8 cellular contexts compared by ENCODE assay signal in genomic region chr11:74171630-74172465, GRCh38. TPM values are rescaled to one million over a fixed set of nuclear protein-coding genes. Genes with fewer than 3 reads are reported as not detected.
DNase-seq lines count a peak whose midpoint lies in the region; ATAC-seq, FAIRE-seq and TF ChIP-seq lines count a peak whose summit lies in the region.

No MANE protein-coding gene starts in this region.

- in situ Hi-C loops in astrocyte of the spinal cord (cut with HindIII; ENCODE audit: low sequenced_read_pairs) (no loop called here), HepG2 (cut with HindIII; ENCODE audit: extremely low pct_ligation_motif_present, low pct_unique_long_range_greater_than_20kb) (loop anchor here (25.0 kb wide), 1 partner anchor 210 kb away; the partner anchor contains the start of gene DNAJB13)

- H3K9me3 ChIP-seq in cardiac muscle cell (ENCODE audit: low read depth): no peaks in the 10 kb centered on the region
- no peaks in the 10 kb centered on the region for H3K9me3 ChIP-seq in HepG2 (ENCODE audit: low read length)

- H3K36me3 Mint-ChIP-seq in T-helper 2 cell treated with Interferon-gamma antibody and Interleukin-4, amounts not matched to agents 5 μg/mL and 100 μg/mL, for 36 hours (ENCODE audit: low read depth): peaks cover 12% of the 10 kb centered on the region

- no peaks in the 10 kb centered on the region for H3K9me3 Mint-ChIP-seq in T-helper 2 cell treated with Interferon-gamma antibody and Interleukin-4, amounts not matched to agents 5 μg/mL and 100 μg/mL, for 36 hours

- H3K27ac ChIP-seq in cardiac muscle cell (peak overlapping the region; percentile 85), HepG2 (ENCODE audit: extremely low read length, insufficient read depth, low read length) (peak overlapping the region; percentile 75), urinary bladder (ENCODE audit: low read depth) (peak overlapping the region; percentile 73)

- no peak for TF ChIP-seq RAD21 in HepG2 (CRISPR knock-in tag; IDR thresholded peaks at IDR 0.05)

- peaks cover 61% of the 10 kb centered on the region for H3K79me2 ChIP-seq in HepG2 (ENCODE audit: insufficient read depth, low read length)

- peaks cover 10% of the 10 kb centered on the region for H3K4me1 Mint-ChIP-seq in T-helper 2 cell treated with Interferon-gamma antibody and Interleukin-4, amounts not matched to agents 5 μg/mL and 100 μg/mL, for 36 hours (ENCODE audit: low read depth)

- no peak for ATAC-seq in HepG2
- ATAC-seq in HG03442 (IDR thresholded peaks at IDR 0.05; ENCODE audit: unreplicated experiment): no peak

- DNase-seq in cardiac muscle cell (ENCODE audit: low read depth in 1 of 2, low spot score in 1 of 2): no peak
- no peak for DNase-seq in cardiac septum (ENCODE audit: low spot score)
- peak; percentile 5 for DNase-seq in astrocyte of the spinal cord (ENCODE audit: low read depth, low spot score)
- DNase-seq in HepG2 (ENCODE audit: low spot score): no peak
- DNase-seq in iPS-NIHi11 (ENCODE audit: low spot score): no peak
- no peak for DNase-seq in T-helper 2 cell treated with Interferon-gamma antibody and Interleukin-4, amounts not matched to agents 5 μg/mL and 100 μg/mL, for 36 hours (ENCODE audit: low spot score)

- intact Hi-C loops in cardiac septum (cut with DNase I): no loop called here
- intact Hi-C loops in HepG2 (cut with micrococcal nuclease; ENCODE audit: unreplicated experiment): loop anchor here (5.0 kb wide), 1 partner anchor 210 kb away; no protein-coding TSS in a partner anchor

- POLR2A ChIA-PET in HepG2 (lab: Yijun Ruan, JAX): interaction anchor here (1.0 to 1.2 kb wide), 5 partner anchors 9 to 817 kb away, joined by 3 to 6 read pairs (median 3); partner anchors contain the start of genes NEU3 and UCP2

- H3K36me3 ChIP-seq in cardiac muscle cell (peaks cover 18% of the 10 kb centered on the region), HepG2 (replicated peaks in 1 of 2; ENCODE audit: control insufficient read depth in 1 of 2, insufficient read depth in 2 of 2, low read length in 2 of 2) (peaks cover 1 to 9% of the 10 kb centered on the region in 2 experiments; a peak in 3 of 5 replicates), urinary bladder (ENCODE audit: insufficient read depth) (peaks cover 1% of the 10 kb centered on the region)

- H3K4me3 ChIP-seq in cardiac muscle cell: peak overlapping the region; percentile 61
- peak overlapping the region; percentile 96 for H3K4me3 ChIP-seq in astrocyte of the spinal cord (ENCODE audit: low read depth, low read length)
- peak overlapping the region; percentile 72 to 86 (median 74) for H3K4me3 ChIP-seq in HepG2 (replicated peaks in 1 of 3; ENCODE audit: insufficient read depth in 1 of 3, low read depth in 2 of 3, low read length in 3 of 3)
- H3K4me3 ChIP-seq in urinary bladder (ENCODE audit: low read depth, low read length): peak overlapping the region; percentile 76

- no peaks in the 10 kb centered on the region for H3K27me3 Mint-ChIP-seq in T-helper 2 cell treated with Interferon-gamma antibody and Interleukin-4, amounts not matched to agents 5 μg/mL and 100 μg/mL, for 36 hours (ENCODE audit: low read depth)

- no peak for TF ChIP-seq EP300 in HepG2 (IDR thresholded peaks at IDR 0.05; ENCODE audit: low read depth in 2 of 2, low read length in 2 of 2)
- TF ChIP-seq EP300 in HepG2 (CRISPR knock-in tag; IDR thresholded peaks at IDR 0.05; ENCODE audit: borderline replicate concordance): no peak

- no peaks in the 10 kb centered on the region for H4K20me1 ChIP-seq in HepG2 (ENCODE audit: insufficient read depth, low read length)

- peak overlapping the region; percentile 79 for H3K9ac ChIP-seq in HepG2 (ENCODE audit: insufficient read depth, low read depth, low read length)

- H3K27me3 ChIP-seq in cardiac muscle cell: no peaks in the 10 kb centered on the region
- H3K27me3 ChIP-seq in HepG2 (ENCODE audit: control insufficient read depth in 1 of 2, insufficient read depth in 2 of 2, low read length in 2 of 2): no peaks in the 10 kb centered on the region; a peak in 1 of 5 replicates

- no peak overlapping the region for H2AFZ ChIP-seq in HepG2 (ENCODE audit: low read length)

- TF ChIP-seq POLR2A in HepG2 (IDR thresholded peaks at IDR 0.05; ENCODE audit: insufficient read depth in 1 of 2, low read depth in 2 of 2, low read length in 2 of 2): no peak

- TF ChIP-seq CTCF in cardiac muscle cell (IDR thresholded peaks at IDR 0.05; ENCODE audit: low read depth, low read length) (no peak), astrocyte of the spinal cord (IDR thresholded peaks at IDR 0.05; ENCODE audit: low read depth, low read length) (no peak), HepG2 (CRISPR knock-in tag; IDR thresholded peaks at IDR 0.05) (no peak)

- TSS peak; percentile 50 for BruUV-seq in HepG2 (replicated peaks; lab: Mats Ljungman, UMichigan)

- H3K4me1 ChIP-seq in cardiac muscle cell (ENCODE audit: low read depth): peaks cover 30% of the 10 kb centered on the region
- peaks cover 54% of the 10 kb centered on the region for H3K4me1 ChIP-seq in HepG2 (ENCODE audit: insufficient read depth, low read length)
- no peaks in the 10 kb centered on the region for H3K4me1 ChIP-seq in urinary bladder (ENCODE audit: insufficient read depth)

- peak overlapping the region; percentile 83 for H3K4me2 ChIP-seq in HepG2 (ENCODE audit: low read depth, low read length)

- CTCF ChIA-PET in HepG2 (lab: Yijun Ruan, JAX; ENCODE audit: low intra/inter-chr PET ratio, low total read pairs): no interaction called here

- no peak overlapping the region for H3K4me3 Mint-ChIP-seq in T-helper 2 cell treated with Interferon-gamma antibody and Interleukin-4, amounts not matched to agents 5 μg/mL and 100 μg/mL, for 36 hours

- 2% methylated on average over 10 of the region's 10 CpGs for WGBS in HepG2 (ENCODE audit: low lambda C conversion rate)
- WGBS in urinary bladder: 15% methylated on average over 10 of the region's 10 CpGs

- H3K27ac Mint-ChIP-seq in T-helper 2 cell treated with Interferon-gamma antibody and Interleukin-4, amounts not matched to agents 5 μg/mL and 100 μg/mL, for 36 hours: no peak overlapping the region

- FAIRE-seq in HepG2 (lab: Jason Lieb, UNC): no peak

TF ChIP-seq in HepG2, 621 proteins besides CTCF, POLR2A, EP300 and RAD21 (continues in another document):
- no peak for TF ChIP-seq TCF7L2 (IDR thresholded peaks at IDR 0.05; ENCODE audit: low read depth, low read length)
- peak; percentile 18; the same call in 1 of the 2 replicates for TF ChIP-seq SAP130 (CRISPR knock-in tag; IDR thresholded peaks at IDR 0.05; ENCODE audit: low read depth)

RNA-seq across cellular contexts. Expression of gene PPME1, which starts 0.8 kb away (rescaled TPM):
- total RNA-seq in cardiac muscle cell: 55.2 and 62.1 TPM in 2 replicates
- polyA plus RNA-seq in cardiac muscle cell: 109 TPM in 2 replicates
- total RNA-seq in cardiac septum: 36.8 TPM
- total RNA-seq in HepG2 (2016; rRNA removed; fragmentation: Illumina TruSeq; extraction: Trizol): 31.3 TPM in 2 replicates
- total RNA-seq in HepG2 (2016; cell fraction: cytosol; rRNA removed; fragmentation: Illumina TruSeq; extraction: Trizol; ENCODE audit: low read depth): 7.4 and 7.8 TPM in 2 replicates
- total RNA-seq in HepG2 (2016; cell fraction: insoluble cytoplasmic fraction; rRNA removed; fragmentation: Illumina TruSeq; extraction: Trizol): 26.7 and 30.7 TPM in 2 replicates
- total RNA-seq in HepG2 (2016; cell fraction: membrane; rRNA removed; fragmentation: Illumina TruSeq; extraction: Trizol): 14.4 and 14.9 TPM in 2 replicates
- 25.1 and 28.0 TPM in 2 replicates for total RNA-seq in HepG2 (2016; cell fraction: nucleus; rRNA removed; fragmentation: Illumina TruSeq; extraction: Trizol)
- 44.2 and 56.0 TPM in 2 replicates for polyA plus RNA-seq in HepG2 (2011; rRNA removed)
- polyA plus RNA-seq in HepG2 (2011; cell fraction: cytosol; rRNA removed): 50.5 and 57.4 TPM in 2 replicates
- 50.6 and 58.0 TPM in 2 replicates for polyA plus RNA-seq in HepG2 (2011; cell fraction: nucleus; rRNA removed)
- 32.9 and 37.6 TPM in 2 replicates for polyA plus RNA-seq in HepG2 (2012)
- 5.2 and 5.8 TPM in 2 replicates for polyA plus RNA-seq in HepG2 (2016; cell fraction: cytosol; fragmentation: Illumina TruSeq; extraction: Trizol; ENCODE audit: low read depth)
- polyA plus RNA-seq in HepG2 (2016; cell fraction: insoluble cytoplasmic fraction; fragmentation: Illumina TruSeq; extraction: Trizol; ENCODE audit: low read depth): 38.0 and 47.1 TPM in 2 replicates
- polyA plus RNA-seq in HepG2 (2016; cell fraction: membrane; fragmentation: Illumina TruSeq; extraction: Trizol; ENCODE audit: low read depth): 11.3 and 14.1 TPM in 2 replicates
- 36.6 and 41.2 TPM in 2 replicates for polyA plus RNA-seq in HepG2 (2016; cell fraction: nucleus; fragmentation: Illumina TruSeq; extraction: Trizol; ENCODE audit: insufficient read depth, low read depth)
- polyA minus RNA-seq in HepG2 (2011; rRNA and poly(A)+ RNA removed; ENCODE audit: low replicate concordance): 59.3 and 103 TPM in 2 replicates
- 34.3 and 38.3 TPM in 2 replicates for polyA minus RNA-seq in HepG2 (2011; cell fraction: cytosol; rRNA and poly(A)+ RNA removed)
- 65.1 and 67.1 TPM in 2 replicates for polyA minus RNA-seq in HepG2 (2011; cell fraction: nucleus; rRNA and poly(A)+ RNA removed)
- 24.5 TPM for total RNA-seq in urinary bladder
- 33.4 TPM for polyA plus RNA-seq in urinary bladder

RNA-seq across cellular contexts. Expression of gene C2CD3, which starts 1.0 kb away (rescaled TPM):
- total RNA-seq in cardiac muscle cell: 13.3 and 23.0 TPM in 2 replicates
- 10.2 and 11.8 TPM in 2 replicates for polyA plus RNA-seq in cardiac muscle cell
- 13.2 TPM for total RNA-seq in cardiac septum
- total RNA-seq in HepG2 (2016; rRNA removed; fragmentation: Illumina TruSeq; extraction: Trizol): 6.4 and 8.0 TPM in 2 replicates
- 3.9 and 4.0 TPM in 2 replicates for total RNA-seq in HepG2 (2016; cell fraction: cytosol; rRNA removed; fragmentation: Illumina TruSeq; extraction: Trizol; ENCODE audit: low read depth)
- 6.5 and 9.9 TPM in 2 replicates for total RNA-seq in HepG2 (2016; cell fraction: insoluble cytoplasmic fraction; rRNA removed; fragmentation: Illumina TruSeq; extraction: Trizol)
- 6.9 and 8.1 TPM in 2 replicates for total RNA-seq in HepG2 (2016; cell fraction: membrane; rRNA removed; fragmentation: Illumina TruSeq; extraction: Trizol)
- total RNA-seq in HepG2 (2016; cell fraction: nucleus; rRNA removed; fragmentation: Illumina TruSeq; extraction: Trizol): 12.7 and 13.2 TPM in 2 replicates
- 5.5 and 6.2 TPM in 2 replicates for polyA plus RNA-seq in HepG2 (2011; rRNA removed)
- 3.1 and 3.6 TPM in 2 replicates for polyA plus RNA-seq in HepG2 (2011; cell fraction: cytosol; rRNA removed)
- 6.4 and 6.5 TPM in 2 replicates for polyA plus RNA-seq in HepG2 (2011; cell fraction: nucleus; rRNA removed)
- 5.9 and 6.5 TPM in 2 replicates for polyA plus RNA-seq in HepG2 (2012)
- polyA plus RNA-seq in HepG2 (2016; cell fraction: cytosol; fragmentation: Illumina TruSeq; extraction: Trizol; ENCODE audit: low read depth): 4.6 and 6.1 TPM in 2 replicates
- 8.1 and 10.7 TPM in 2 replicates for polyA plus RNA-seq in HepG2 (2016; cell fraction: insoluble cytoplasmic fraction; fragmentation: Illumina TruSeq; extraction: Trizol; ENCODE audit: low read depth)
- polyA plus RNA-seq in HepG2 (2016; cell fraction: membrane; fragmentation: Illumina TruSeq; extraction: Trizol; ENCODE audit: low read depth): 7.1 and 8.2 TPM in 2 replicates
- 12.8 and 14.8 TPM in 2 replicates for polyA plus RNA-seq in HepG2 (2016; cell fraction: nucleus; fragmentation: Illumina TruSeq; extraction: Trizol; ENCODE audit: insufficient read depth, low read depth)
- polyA minus RNA-seq in HepG2 (2011; rRNA and poly(A)+ RNA removed; ENCODE audit: low replicate concordance): 19.1 and 127 TPM in 2 replicates
- 5.9 and 7.7 TPM in 2 replicates for polyA minus RNA-seq in HepG2 (2011; cell fraction: cytosol; rRNA and poly(A)+ RNA removed)
- polyA minus RNA-seq in HepG2 (2011; cell fraction: nucleus; rRNA and poly(A)+ RNA removed): 20.1 and 22.3 TPM in 2 replicates
- 19.5 TPM for total RNA-seq in urinary bladder
- 9.8 TPM for polyA plus RNA-seq in urinary bladder
